In genomic region chr17:21034350-21035235, GRCh38 we compare ENCODE assay signal across 2 cellular contexts.
TF ChIP-seq lines count a peak whose summit lies in the region.

No MANE protein-coding gene starts in this region.

TF ChIP-seq in GM23338, 12 proteins besides CTCF, POLR2A, EP300 and RAD21:
- TF ChIP-seq REST (IDR thresholded peaks at IDR 0.05; ENCODE audit: unreplicated experiment) (no peak), ZNF114 (CRISPR knock-in tag; IDR thresholded peaks at IDR 0.05) (no peak), NANOG (IDR thresholded peaks at IDR 0.05; ENCODE audit: borderline replicate concordance) (no peak), JUNB (IDR thresholded peaks at IDR 0.05; ENCODE audit: unreplicated experiment) (no peak), EZH2phosphoT487 (IDR thresholded peaks at IDR 0.05; ENCODE audit: unreplicated experiment) (no peak), STAT1 (IDR thresholded peaks at IDR 0.05; ENCODE audit: unreplicated experiment) (no peak)
- TF ChIP-seq, protein P1, sequence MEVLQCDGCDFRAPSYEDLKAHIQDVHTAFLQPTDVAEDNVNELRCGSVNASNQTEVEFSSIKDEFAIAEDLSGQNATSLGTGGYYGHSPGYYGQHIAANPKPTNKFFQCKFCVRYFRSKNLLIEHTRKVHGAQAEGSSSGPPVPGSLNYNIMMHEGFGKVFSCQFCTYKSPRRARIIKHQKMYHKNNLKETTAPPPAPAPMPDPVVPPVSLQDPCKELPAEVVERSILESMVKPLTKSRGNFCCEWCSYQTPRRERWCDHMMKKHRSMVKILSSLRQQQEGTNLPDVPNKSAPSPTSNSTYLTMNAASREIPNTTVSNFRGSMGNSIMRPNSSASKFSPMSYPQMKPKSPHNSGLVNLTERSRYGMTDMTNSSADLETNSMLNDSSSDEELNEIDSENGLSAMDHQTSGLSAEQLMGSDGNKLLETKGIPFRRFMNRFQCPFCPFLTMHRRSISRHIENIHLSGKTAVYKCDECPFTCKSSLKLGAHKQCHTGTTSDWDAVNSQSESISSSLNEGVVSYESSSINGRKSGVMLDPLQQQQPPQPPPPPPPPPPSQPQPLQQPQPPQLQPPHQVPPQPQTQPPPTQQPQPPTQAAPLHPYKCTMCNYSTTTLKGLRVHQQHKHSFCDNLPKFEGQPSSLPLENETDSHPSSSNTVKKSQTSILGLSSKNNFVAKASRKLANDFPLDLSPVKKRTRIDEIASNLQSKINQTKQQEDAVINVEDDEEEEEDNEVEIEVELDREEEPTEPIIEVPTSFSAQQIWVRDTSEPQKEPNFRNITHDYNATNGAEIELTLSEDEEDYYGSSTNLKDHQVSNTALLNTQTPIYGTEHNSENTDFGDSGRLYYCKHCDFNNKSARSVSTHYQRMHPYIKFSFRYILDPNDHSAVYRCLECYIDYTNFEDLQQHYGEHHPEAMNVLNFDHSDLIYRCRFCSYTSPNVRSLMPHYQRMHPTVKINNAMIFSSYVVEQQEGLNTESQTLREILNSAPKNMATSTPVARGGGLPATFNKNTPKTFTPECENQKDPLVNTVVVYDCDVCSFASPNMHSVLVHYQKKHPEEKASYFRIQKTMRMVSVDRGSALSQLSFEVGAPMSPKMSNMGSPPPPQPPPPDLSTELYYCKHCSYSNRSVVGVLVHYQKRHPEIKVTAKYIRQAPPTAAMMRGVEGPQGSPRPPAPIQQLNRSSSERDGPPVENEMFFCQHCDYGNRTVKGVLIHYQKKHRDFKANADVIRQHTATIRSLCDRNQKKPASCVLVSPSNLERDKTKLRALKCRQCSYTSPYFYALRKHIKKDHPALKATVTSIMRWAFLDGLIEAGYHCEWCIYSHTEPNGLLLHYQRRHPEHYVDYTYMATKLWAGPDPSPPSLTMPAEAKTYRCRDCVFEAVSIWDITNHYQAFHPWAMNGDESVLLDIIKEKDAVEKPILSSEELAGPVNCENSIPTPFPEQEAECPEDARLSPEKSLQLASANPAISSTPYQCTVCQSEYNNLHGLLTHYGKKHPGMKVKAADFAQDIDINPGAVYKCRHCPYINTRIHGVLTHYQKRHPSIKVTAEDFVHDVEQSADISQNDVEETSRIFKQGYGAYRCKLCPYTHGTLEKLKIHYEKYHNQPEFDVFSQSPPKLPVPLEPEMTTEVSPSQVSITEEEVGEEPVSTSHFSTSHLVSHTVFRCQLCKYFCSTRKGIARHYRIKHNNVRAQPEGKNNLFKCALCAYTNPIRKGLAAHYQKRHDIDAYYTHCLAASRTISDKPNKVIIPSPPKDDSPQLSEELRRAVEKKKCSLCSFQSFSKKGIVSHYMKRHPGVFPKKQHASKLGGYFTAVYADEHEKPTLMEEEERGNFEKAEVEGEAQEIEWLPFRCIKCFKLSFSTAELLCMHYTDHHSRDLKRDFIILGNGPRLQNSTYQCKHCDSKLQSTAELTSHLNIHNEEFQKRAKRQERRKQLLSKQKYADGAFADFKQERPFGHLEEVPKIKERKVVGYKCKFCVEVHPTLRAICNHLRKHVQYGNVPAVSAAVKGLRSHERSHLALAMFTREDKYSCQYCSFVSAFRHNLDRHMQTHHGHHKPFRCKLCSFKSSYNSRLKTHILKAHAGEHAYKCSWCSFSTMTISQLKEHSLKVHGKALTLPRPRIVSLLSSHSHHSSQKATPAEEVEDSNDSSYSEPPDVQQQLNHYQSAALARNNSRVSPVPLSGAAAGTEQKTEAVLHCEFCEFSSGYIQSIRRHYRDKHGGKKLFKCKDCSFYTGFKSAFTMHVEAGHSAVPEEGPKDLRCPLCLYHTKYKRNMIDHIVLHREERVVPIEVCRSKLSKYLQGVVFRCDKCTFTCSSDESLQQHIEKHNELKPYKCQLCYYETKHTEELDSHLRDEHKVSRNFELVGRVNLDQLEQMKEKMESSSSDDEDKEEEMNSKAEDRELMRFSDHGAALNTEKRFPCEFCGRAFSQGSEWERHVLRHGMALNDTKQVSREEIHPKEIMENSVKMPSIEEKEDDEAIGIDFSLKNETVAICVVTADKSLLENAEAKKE (CRISPR knock-in tag; IDR thresholded peaks at IDR 0.05) = no peak

TF ChIP-seq in H1, 55 proteins besides CTCF, POLR2A, EP300 and RAD21:
- TF ChIP-seq, protein P2, sequence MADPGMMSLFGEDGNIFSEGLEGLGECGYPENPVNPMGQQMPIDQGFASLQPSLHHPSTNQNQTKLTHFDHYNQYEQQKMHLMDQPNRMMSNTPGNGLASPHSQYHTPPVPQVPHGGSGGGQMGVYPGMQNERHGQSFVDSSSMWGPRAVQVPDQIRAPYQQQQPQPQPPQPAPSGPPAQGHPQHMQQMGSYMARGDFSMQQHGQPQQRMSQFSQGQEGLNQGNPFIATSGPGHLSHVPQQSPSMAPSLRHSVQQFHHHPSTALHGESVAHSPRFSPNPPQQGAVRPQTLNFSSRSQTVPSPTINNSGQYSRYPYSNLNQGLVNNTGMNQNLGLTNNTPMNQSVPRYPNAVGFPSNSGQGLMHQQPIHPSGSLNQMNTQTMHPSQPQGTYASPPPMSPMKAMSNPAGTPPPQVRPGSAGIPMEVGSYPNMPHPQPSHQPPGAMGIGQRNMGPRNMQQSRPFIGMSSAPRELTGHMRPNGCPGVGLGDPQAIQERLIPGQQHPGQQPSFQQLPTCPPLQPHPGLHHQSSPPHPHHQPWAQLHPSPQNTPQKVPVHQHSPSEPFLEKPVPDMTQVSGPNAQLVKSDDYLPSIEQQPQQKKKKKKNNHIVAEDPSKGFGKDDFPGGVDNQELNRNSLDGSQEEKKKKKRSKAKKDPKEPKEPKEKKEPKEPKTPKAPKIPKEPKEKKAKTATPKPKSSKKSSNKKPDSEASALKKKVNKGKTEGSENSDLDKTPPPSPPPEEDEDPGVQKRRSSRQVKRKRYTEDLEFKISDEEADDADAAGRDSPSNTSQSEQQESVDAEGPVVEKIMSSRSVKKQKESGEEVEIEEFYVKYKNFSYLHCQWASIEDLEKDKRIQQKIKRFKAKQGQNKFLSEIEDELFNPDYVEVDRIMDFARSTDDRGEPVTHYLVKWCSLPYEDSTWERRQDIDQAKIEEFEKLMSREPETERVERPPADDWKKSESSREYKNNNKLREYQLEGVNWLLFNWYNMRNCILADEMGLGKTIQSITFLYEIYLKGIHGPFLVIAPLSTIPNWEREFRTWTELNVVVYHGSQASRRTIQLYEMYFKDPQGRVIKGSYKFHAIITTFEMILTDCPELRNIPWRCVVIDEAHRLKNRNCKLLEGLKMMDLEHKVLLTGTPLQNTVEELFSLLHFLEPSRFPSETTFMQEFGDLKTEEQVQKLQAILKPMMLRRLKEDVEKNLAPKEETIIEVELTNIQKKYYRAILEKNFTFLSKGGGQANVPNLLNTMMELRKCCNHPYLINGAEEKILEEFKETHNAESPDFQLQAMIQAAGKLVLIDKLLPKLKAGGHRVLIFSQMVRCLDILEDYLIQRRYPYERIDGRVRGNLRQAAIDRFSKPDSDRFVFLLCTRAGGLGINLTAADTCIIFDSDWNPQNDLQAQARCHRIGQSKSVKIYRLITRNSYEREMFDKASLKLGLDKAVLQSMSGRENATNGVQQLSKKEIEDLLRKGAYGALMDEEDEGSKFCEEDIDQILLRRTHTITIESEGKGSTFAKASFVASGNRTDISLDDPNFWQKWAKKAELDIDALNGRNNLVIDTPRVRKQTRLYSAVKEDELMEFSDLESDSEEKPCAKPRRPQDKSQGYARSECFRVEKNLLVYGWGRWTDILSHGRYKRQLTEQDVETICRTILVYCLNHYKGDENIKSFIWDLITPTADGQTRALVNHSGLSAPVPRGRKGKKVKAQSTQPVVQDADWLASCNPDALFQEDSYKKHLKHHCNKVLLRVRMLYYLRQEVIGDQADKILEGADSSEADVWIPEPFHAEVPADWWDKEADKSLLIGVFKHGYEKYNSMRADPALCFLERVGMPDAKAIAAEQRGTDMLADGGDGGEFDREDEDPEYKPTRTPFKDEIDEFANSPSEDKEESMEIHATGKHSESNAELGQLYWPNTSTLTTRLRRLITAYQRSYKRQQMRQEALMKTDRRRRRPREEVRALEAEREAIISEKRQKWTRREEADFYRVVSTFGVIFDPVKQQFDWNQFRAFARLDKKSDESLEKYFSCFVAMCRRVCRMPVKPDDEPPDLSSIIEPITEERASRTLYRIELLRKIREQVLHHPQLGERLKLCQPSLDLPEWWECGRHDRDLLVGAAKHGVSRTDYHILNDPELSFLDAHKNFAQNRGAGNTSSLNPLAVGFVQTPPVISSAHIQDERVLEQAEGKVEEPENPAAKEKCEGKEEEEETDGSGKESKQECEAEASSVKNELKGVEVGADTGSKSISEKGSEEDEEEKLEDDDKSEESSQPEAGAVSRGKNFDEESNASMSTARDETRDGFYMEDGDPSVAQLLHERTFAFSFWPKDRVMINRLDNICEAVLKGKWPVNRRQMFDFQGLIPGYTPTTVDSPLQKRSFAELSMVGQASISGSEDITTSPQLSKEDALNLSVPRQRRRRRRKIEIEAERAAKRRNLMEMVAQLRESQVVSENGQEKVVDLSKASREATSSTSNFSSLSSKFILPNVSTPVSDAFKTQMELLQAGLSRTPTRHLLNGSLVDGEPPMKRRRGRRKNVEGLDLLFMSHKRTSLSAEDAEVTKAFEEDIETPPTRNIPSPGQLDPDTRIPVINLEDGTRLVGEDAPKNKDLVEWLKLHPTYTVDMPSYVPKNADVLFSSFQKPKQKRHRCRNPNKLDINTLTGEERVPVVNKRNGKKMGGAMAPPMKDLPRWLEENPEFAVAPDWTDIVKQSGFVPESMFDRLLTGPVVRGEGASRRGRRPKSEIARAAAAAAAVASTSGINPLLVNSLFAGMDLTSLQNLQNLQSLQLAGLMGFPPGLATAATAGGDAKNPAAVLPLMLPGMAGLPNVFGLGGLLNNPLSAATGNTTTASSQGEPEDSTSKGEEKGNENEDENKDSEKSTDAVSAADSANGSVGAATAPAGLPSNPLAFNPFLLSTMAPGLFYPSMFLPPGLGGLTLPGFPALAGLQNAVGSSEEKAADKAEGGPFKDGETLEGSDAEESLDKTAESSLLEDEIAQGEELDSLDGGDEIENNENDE (IDR thresholded peaks at IDR 0.05; ENCODE audit: insufficient replicate concordance, low read length) = no peak
- TF ChIP-seq ASH2L (IDR thresholded peaks at IDR 0.05; ENCODE audit: low read length) = no peak
- no peak for TF ChIP-seq CBX8 (IDR thresholded peaks at IDR 0.05; ENCODE audit: borderline replicate concordance, low read depth, low read length)
- no peak for TF ChIP-seq TCF12 (IDR thresholded peaks at IDR 0.05; ENCODE audit: low read depth, low read length)
- TF ChIP-seq BRCA1 (IDR thresholded peaks at IDR 0.05; ENCODE audit: low read depth, low read length) = no peak
- no peak for TF ChIP-seq CHD1 (IDR thresholded peaks at IDR 0.05; ENCODE audit: low read depth, low read length)
- no peak for TF ChIP-seq SAP30 (IDR thresholded peaks at IDR 0.05; ENCODE audit: insufficient read depth, insufficient replicate concordance, low read length)
